8 cellular contexts compared by ENCODE assay signal in the genomic region with DNA sequence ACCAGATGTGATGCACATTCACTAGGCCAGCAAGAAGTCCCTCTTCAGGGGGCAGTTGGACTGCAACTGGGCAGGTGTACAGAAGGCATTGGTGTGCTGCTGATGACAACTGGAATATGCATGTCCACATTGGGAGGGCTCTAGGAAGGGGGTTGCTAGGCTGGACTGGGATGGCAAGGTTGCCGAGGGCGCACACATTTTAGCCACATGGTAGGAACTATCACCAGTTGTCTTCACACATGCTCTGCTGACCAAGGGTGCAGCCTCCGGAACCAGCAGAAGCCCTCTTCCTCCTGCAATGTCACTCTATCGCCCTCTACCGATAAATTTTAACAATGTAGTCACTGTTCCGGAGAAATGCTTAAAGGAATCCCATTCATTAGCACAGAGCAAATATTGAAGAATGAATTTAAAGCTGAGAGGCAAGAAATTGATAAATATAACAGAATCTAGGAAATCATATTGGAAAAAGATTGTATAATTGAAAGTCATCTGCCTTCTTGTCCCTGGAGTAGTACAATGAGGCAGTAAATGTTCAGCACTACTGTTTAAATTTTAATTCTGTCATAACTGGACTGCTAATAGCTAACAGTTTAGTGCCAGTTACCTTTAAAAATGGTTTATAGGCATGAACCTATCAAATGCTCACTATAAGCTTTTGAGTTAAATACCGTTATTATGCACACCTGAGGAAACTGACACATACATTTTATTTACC. TPM values are rescaled to one million over a fixed set of nuclear protein-coding genes. Genes with fewer than 3 reads are reported as not detected.
A peak's percentile ranks its signal among the peaks of the same experiment; 100 is the strongest.
DNase-seq lines count a peak whose midpoint lies in the region; ATAC-seq and TF ChIP-seq lines count a peak whose summit lies in the region.

No MANE protein-coding gene starts in this region.

- ATAC-seq in RWPE2 (ENCODE audit: low read depth): peak; percentile 92

- no peak overlapping the region for H3K27ac ChIP-seq in 22Rv1
- no peak overlapping the region for H3K27ac ChIP-seq in RWPE2 (ENCODE audit: poor library complexity, severe bottlenecking)
- H3K27ac ChIP-seq in smooth muscle cell (ENCODE audit: low read depth): no peak overlapping the region

- H3K36me3 ChIP-seq in RWPE2 (ENCODE audit: low read depth) (no peaks in the 10 kb centered on the region), smooth muscle cell (ENCODE audit: low read depth) (no peaks in the 10 kb centered on the region)

- H3K79me2 ChIP-seq in smooth muscle cell (ENCODE audit: low read depth): no peaks in the 10 kb centered on the region

- no peaks in the 10 kb centered on the region for H3K9me3 ChIP-seq in RWPE2 (ENCODE audit: severe bottlenecking)
- H3K9me3 ChIP-seq in smooth muscle cell (replicated peaks; ENCODE audit: low read depth): no peaks in the 10 kb centered on the region

- H2AFZ ChIP-seq in smooth muscle cell (ENCODE audit: low read depth): no peak overlapping the region

- H3K4me2 ChIP-seq in smooth muscle cell: no peak overlapping the region

- H3K27me3 ChIP-seq in RWPE2 (ENCODE audit: insufficient read depth, poor library complexity, severe bottlenecking) (no peaks in the 10 kb centered on the region), smooth muscle cell (ENCODE audit: low read depth) (peaks cover 4% of the 10 kb centered on the region)

- no peak overlapping the region for H3K9ac ChIP-seq in smooth muscle cell (ENCODE audit: low read depth)

- H3K4me3 ChIP-seq in GM12864 (ENCODE audit: low read depth, low read length): no peak overlapping the region
- no peak overlapping the region for H3K4me3 ChIP-seq in HFF-Myc (replicated peaks; ENCODE audit: low read depth, low read length)
- no peak overlapping the region for H3K4me3 ChIP-seq in RWPE2 (ENCODE audit: severe bottlenecking)
- no peak overlapping the region for H3K4me3 ChIP-seq in astrocyte of the cerebellum (ENCODE audit: low read depth, low read length)
- no peak overlapping the region for H3K4me3 ChIP-seq in smooth muscle cell

- peak; percentile 94 for TF ChIP-seq CTCF in 22Rv1 (IDR thresholded peaks at IDR 0.05)
- peak; percentile 76 for TF ChIP-seq CTCF in GM12864 (IDR thresholded peaks at IDR 0.05; ENCODE audit: low read depth, low read length, missing control alignments)
- peak; percentile 74 for TF ChIP-seq CTCF in HFF-Myc (IDR thresholded peaks at IDR 0.05; ENCODE audit: low read depth, low read length, missing control alignments)
- TF ChIP-seq CTCF in RWPE2 (IDR thresholded peaks at IDR 0.05; ENCODE audit: poor library complexity, severe bottlenecking): peak; percentile 99
- TF ChIP-seq CTCF in astrocyte of the cerebellum (IDR thresholded peaks at IDR 0.05; ENCODE audit: low read depth, low read length, missing control alignments): peak; percentile 80
- TF ChIP-seq CTCF in smooth muscle cell (IDR thresholded peaks at IDR 0.05; ENCODE audit: borderline replicate concordance, insufficient read depth, poor library complexity, severe bottlenecking): peak; percentile 78

- H3F3A ChIP-seq in smooth muscle cell (ENCODE audit: low read depth): no peaks in the 10 kb centered on the region

- WGBS in smooth muscle cell (ENCODE audit: low lambda C conversion rate): 8% methylated on average over 7 of the region's 7 CpGs

- no peaks in the 10 kb centered on the region for H3K4me1 ChIP-seq in RWPE2 (ENCODE audit: insufficient read depth, poor library complexity, severe bottlenecking)
- peaks cover 4% of the 10 kb centered on the region for H3K4me1 ChIP-seq in smooth muscle cell (ENCODE audit: low read depth)

- DNase-seq in GM12864 (ENCODE audit: low read depth) (peak; percentile 45), HFF-Myc (ENCODE audit: extremely low read depth, low read depth) (peak; percentile 63), M059J (ENCODE audit: low read depth) (peak; percentile 58), RWPE2 (ENCODE audit: low spot score) (no peak), astrocyte of the cerebellum (ENCODE audit: low read depth) (peak; percentile 55), hippocampal formation (lab: John Stamatoyannopoulos, UW) (peak; percentile 36 to 85), smooth muscle cell (lab: John Stamatoyannopoulos, UW; ENCODE audit: unreplicated experiment) (no peak)

- H4K20me1 ChIP-seq in smooth muscle cell (ENCODE audit: low read depth): no peaks in the 10 kb centered on the region

- in situ Hi-C loops in astrocyte of the cerebellum (cut with HindIII; ENCODE audit: low sequenced_read_pairs): no loop called here

RNA-seq across cellular contexts. Expression of a gene that starts 22.6 kb away (rescaled TPM):
- 1.3 and 3.5 TPM in 2 replicates for total RNA-seq in M059J (2014; rRNA removed; shearing (Covaris generic))
- total RNA-seq in smooth muscle cell: 4.4 and 6.1 TPM in 2 replicates
- 6.0 and 12.4 TPM in 2 replicates for polyA plus RNA-seq in smooth muscle cell

Comparison
In these comparisons a context has a peak if more than half of its experiments do, and no peak if none do; other contexts are left out.
1. DNase-seq: peak in GM12864 (single experiment), HFF-Myc (single experiment), M059J (single experiment), astrocyte of the cerebellum (single experiment) and hippocampal formation (2 of 2); none in RWPE2 (single experiment) and smooth muscle cell (single experiment).
2. Peak in every context shown above with its lines, with median percentiles within 50 percentile points of each other: CTCF ChIP-seq.